25 cellular contexts compared by ENCODE assay signal in genomic region chr18:44136326-44136725, GRCh38.
"Had no signal": no experiment of that assay in that cellular context is flagged by ENCODE, and none has a peak within 500 bp of the region (broad histone marks: within the 10 kb centered on the region; RNA-seq: fewer than 3 reads in every experiment).

No MANE protein-coding gene starts in this region.

- H3K27me3 ChIP-seq: esophagus muscularis mucosa, esophagus squamous epithelium, foreskin keratinocyte, gastroesophageal sphincter, heart left ventricle, heart right ventricle had no signal

- H3K9me3 ChIP-seq: esophagus squamous epithelium, heart left ventricle had no signal

- H3K4me3 ChIP-seq: coronary artery, dorsolateral prefrontal cortex, esophagus muscularis mucosa, esophagus squamous epithelium, gastroesophageal sphincter, heart left ventricle, heart right ventricle had no signal

- H3K36me3 ChIP-seq: esophagus muscularis mucosa, esophagus squamous epithelium, gastroesophageal sphincter, heart left ventricle, heart right ventricle had no signal

- ATAC-seq: effector memory CD8-positive, alpha-beta T cell; esophagus mucosa; foreskin keratinocyte; gastroesophageal sphincter; heart left ventricle; heart right ventricle had no signal

- H3K4me1 ChIP-seq: esophagus squamous epithelium, foreskin keratinocyte, gastroesophageal sphincter, heart left ventricle, heart right ventricle had no signal

- FAIRE-seq: endometrium, endothelial cell of umbilical vein, frontal cortex had no signal

- DNase-seq: cortex of kidney; dermis blood vessel endothelial cell; dorsolateral prefrontal cortex; effector CD4-positive, alpha-beta T cell; effector CD8-positive, alpha-beta T cell; effector memory CD4-positive, alpha-beta T cell; effector memory CD8-positive, alpha-beta T cell; endodermal cell; erythroblast; esophagus squamous epithelium; foreskin fibroblast; foreskin keratinocyte; foreskin melanocyte; glutamatergic neuron; head of caudate nucleus; heart left ventricle; heart right ventricle had no signal

- H3K27ac ChIP-seq: coronary artery, dorsolateral prefrontal cortex, epithelial cell of prostate, esophagus muscularis mucosa, esophagus squamous epithelium, foreskin keratinocyte, gastroesophageal sphincter, heart left ventricle, heart right ventricle had no signal
